24 cellular contexts compared by ENCODE assay signal in genomic region chr6:53790886-53791285, GRCh38.
"Had no signal": no experiment of that assay in that cellular context is flagged by ENCODE, and none has a peak within 500 bp of the region (broad histone marks: within the 10 kb centered on the region; RNA-seq: fewer than 3 reads in every experiment).

No MANE protein-coding gene starts in this region.

- H3K27ac ChIP-seq: ascending aorta, SK-N-MC had no signal

- H3K27me3 ChIP-seq: ascending aorta, body of pancreas had no signal

- H3K9me3 Mint-ChIP-seq: activated naive CD4-positive, alpha-beta T cell treated with anti-CD3 and anti-CD28 coated beads, Interleukin-2, amount 50 U/mL, for 72 hours; central memory CD8-positive, alpha-beta T cell had no signal

- H3K4me3 ChIP-seq: ascending aorta, body of pancreas, SK-N-MC had no signal

- H3K36me3 ChIP-seq: ascending aorta had no signal

- ATAC-seq: activated CD4-positive, CD25-positive, alpha-beta regulatory T cell treated with anti-CD3 and anti-CD28 coated beads, Interleukin-2, amount 50 U/mL, for 24 hours; activated CD8-positive, alpha-beta memory T cell treated with anti-CD3 and anti-CD28 coated beads, Interleukin-2, amount 10 ng/mL, durations not matched to agents 7 days and 5 days; activated naive CD4-positive, alpha-beta T cell treated with anti-CD3 and anti-CD28 coated beads, Interleukin-2, amount 50 U/mL, for 72 hours; activated naive CD8-positive, alpha-beta T cell treated with anti-CD3 and anti-CD28 coated beads, Interleukin-2, amount 50 U/mL, for 24 hours; activated T-cell treated with anti-CD3 and anti-CD28 coated beads, Interleukin-2, amount 50 U/mL, for 4 hours; body of pancreas had no signal

- H3K4me3 Mint-ChIP-seq: activated CD8-positive, alpha-beta memory T cell treated with anti-CD3 and anti-CD28 coated beads, Interleukin-2, amount 10 ng/mL, durations not matched to agents 7 days and 5 days; activated naive CD8-positive, alpha-beta T cell treated with anti-CD3 and anti-CD28 coated beads, Interleukin-2, amount 50 U/mL, for 24 hours; activated T-cell treated with anti-CD3 and anti-CD28 coated beads, Interleukin-2, amount 50 U/mL, for 4 hours; central memory CD8-positive, alpha-beta T cell had no signal

- DNase-seq: activated CD4-positive, alpha-beta T cell treated with anti-CD3 and anti-CD28 coated beads for 4 hours; activated CD4-positive, alpha-beta T cell treated with anti-CD3 and anti-CD28 coated beads, Interleukin-2, amount 50 U/mL, for 4 hours; activated CD8-positive, alpha-beta memory T cell treated with anti-CD3 and anti-CD28 coated beads, Interleukin-2, amount 10 ng/mL, durations not matched to agents 7 days and 5 days; activated effector memory CD4-positive, alpha-beta T cell treated with anti-CD3 and anti-CD28 coated beads, Interleukin-2, amount 50 U/mL, for 16 hours; activated naive CD4-positive, alpha-beta T cell treated with Interleukin-2 at 50 U/mL for 16 hours; activated naive CD8-positive, alpha-beta T cell treated with anti-CD3 and anti-CD28 coated beads, Interleukin-2, amount 50 U/mL, for 24 hours; activated T-cell treated with anti-CD3 and anti-CD28 coated beads, Interleukin-2, amount 50 U/mL, for 4 hours; amniotic stem cell; body of pancreas; NCI-H1092; NCI-H1417 treated with DMSO at 0.1 percent for 48 hours; NCI-H1694; NCI-H2029; NCI-H2107; NCI-H345; NCI-H510A; NCI-H526 treated with DMSO at 0.1 percent for 48 hours; NCI-H82; T-helper 1 cell had no signal

- H3K9me3 ChIP-seq: body of pancreas had no signal

- H3K27ac Mint-ChIP-seq: activated CD8-positive, alpha-beta memory T cell treated with anti-CD3 and anti-CD28 coated beads, Interleukin-2, amount 10 ng/mL, durations not matched to agents 7 days and 5 days; activated naive CD4-positive, alpha-beta T cell treated with anti-CD3 and anti-CD28 coated beads, Interleukin-2, amount 50 U/mL, for 72 hours; activated naive CD8-positive, alpha-beta T cell treated with anti-CD3 and anti-CD28 coated beads, Interleukin-2, amount 50 U/mL, for 24 hours had no signal
